ENCODE assay signal across 7 cellular contexts in genomic region chr11:73350908-73351636, GRCh38. TPM values are rescaled to one million over a fixed set of nuclear protein-coding genes. Genes with fewer than 3 reads are reported as not detected.
A peak's percentile ranks its signal among the peaks of the same experiment; 100 is the strongest.
DNase-seq lines count a peak whose midpoint lies in the region; ATAC-seq, FAIRE-seq and TF ChIP-seq lines count a peak whose summit lies in the region.

No MANE protein-coding gene starts in this region.

- FAIRE-seq in astrocyte (lab: Jason Lieb, UNC) = no peak

- peaks cover 32% of the 10 kb centered on the region for H3K79me2 ChIP-seq in astrocyte (ENCODE audit: insufficient read depth, low read length)

- H3K9me3 ChIP-seq in astrocyte (ENCODE audit: insufficient read depth, low read depth, low read length) (no peaks in the 10 kb centered on the region), spleen (no peaks in the 10 kb centered on the region)

- H3K4me3 ChIP-seq in GM12865 (ENCODE audit: low read depth, low read length) (no peak overlapping the region), astrocyte (ENCODE audit: insufficient read depth, low read depth, low read length) (no peak overlapping the region), spleen (no peak overlapping the region)

- peaks cover 10% of the 10 kb centered on the region for H3K36me3 ChIP-seq in astrocyte (ENCODE audit: insufficient read depth, low read length)
- H3K36me3 ChIP-seq in spleen = peaks cover 0 to 43% (median 0%) of the 10 kb centered on the region in 6 donors

- 27 to 35% (median 33%) methylated on average over 16 of the region's 16 CpGs for WGBS in spleen, 5 donors

- TF ChIP-seq CTCF in GM12865 (IDR thresholded peaks at IDR 0.05; ENCODE audit: insufficient read depth, low read depth, low read length, missing control alignments) (peak; percentile 97), astrocyte (IDR thresholded peaks at IDR 0.05; ENCODE audit: insufficient read depth, low read depth, low read length) (peak; percentile 100), spleen (IDR thresholded peaks at IDR 0.05 in 8 of 11, conservative IDR thresholded peaks at IDR 0.05 in 3 of 11) (peak; percentile 89 to 97 (median 93))

- no peaks in the 10 kb centered on the region for H3K36me3 Mint-ChIP-seq in T-helper 2 cell treated with Interferon-gamma antibody and Interleukin-4, amounts not matched to agents 5 μg/mL and 100 μg/mL, for 36 hours (ENCODE audit: low read depth)
- peaks cover 5% of the 10 kb centered on the region for H3K36me3 Mint-ChIP-seq in astrocyte (ENCODE audit: low read depth, unreplicated experiment)

- no peak overlapping the region for H3K9ac ChIP-seq in astrocyte (ENCODE audit: low read length)

- no peak for ATAC-seq in HG02642 (IDR thresholded peaks at IDR 0.05; ENCODE audit: poor library complexity, unreplicated experiment)

- no peak overlapping the region for H3K27ac ChIP-seq in astrocyte (ENCODE audit: low read depth, low read length)
- H3K27ac ChIP-seq in spleen = peak overlapping the region in 1 of 8 donors; percentile 21

- TF ChIP-seq POLR2A in spleen (IDR thresholded peaks at IDR 0.05) = no peak

- DNase-seq in GM12865 (ENCODE audit: low read depth) (peak; percentile 79), NCI-H1417 treated with DMSO at 0.1 percent for 48 hours (lab: John Stamatoyannopoulos, UW) (peak; percentile 28), astrocyte (ENCODE audit: low read depth) (peak; percentile 37), hippocampal formation (lab: John Stamatoyannopoulos, UW) (peak; percentile 13 to 60), spleen (peak; percentile 88)
- DNase-seq in T-helper 2 cell treated with Interferon-gamma antibody and Interleukin-4, amounts not matched to agents 5 μg/mL and 100 μg/mL, for 36 hours (ENCODE audit: low spot score) = peak; percentile 48

- no peak overlapping the region for H2AFZ ChIP-seq in astrocyte (ENCODE audit: low read depth, low read length)

- intact Hi-C loops in spleen (cut with DNase I; ENCODE audit: low total_unique reads) = loop anchor here (5.0 to 10.0 kb wide), 2 partner anchors 41 to 314 kb away; no protein-coding TSS in a partner anchor

- peak overlapping the region; percentile 56 for H3K27ac Mint-ChIP-seq in T-helper 2 cell treated with Interferon-gamma antibody and Interleukin-4, amounts not matched to agents 5 μg/mL and 100 μg/mL, for 36 hours
- no peak overlapping the region for H3K27ac Mint-ChIP-seq in astrocyte (ENCODE audit: unreplicated experiment)

- H3K27me3 ChIP-seq in astrocyte (ENCODE audit: insufficient read depth, low read length) (no peaks in the 10 kb centered on the region), spleen (replicated peaks in 1 of 7) (no peaks in the 10 kb centered on the region)

- H3K4me3 Mint-ChIP-seq in T-helper 2 cell treated with Interferon-gamma antibody and Interleukin-4, amounts not matched to agents 5 μg/mL and 100 μg/mL, for 36 hours = peak overlapping the region; percentile 17
- H3K4me3 Mint-ChIP-seq in astrocyte (ENCODE audit: unreplicated experiment) = no peak overlapping the region

- no peak overlapping the region for H3K4me2 ChIP-seq in astrocyte (ENCODE audit: low read length)

- no peaks in the 10 kb centered on the region for H3K27me3 Mint-ChIP-seq in T-helper 2 cell treated with Interferon-gamma antibody and Interleukin-4, amounts not matched to agents 5 μg/mL and 100 μg/mL, for 36 hours (ENCODE audit: low read depth)
- H3K27me3 Mint-ChIP-seq in astrocyte (ENCODE audit: low read depth, unreplicated experiment) = no peaks in the 10 kb centered on the region

- no peaks in the 10 kb centered on the region for H3K9me3 Mint-ChIP-seq in T-helper 2 cell treated with Interferon-gamma antibody and Interleukin-4, amounts not matched to agents 5 μg/mL and 100 μg/mL, for 36 hours
- H3K9me3 Mint-ChIP-seq in astrocyte (ENCODE audit: unreplicated experiment) = no peaks in the 10 kb centered on the region

- H3K4me1 ChIP-seq in astrocyte (ENCODE audit: insufficient read depth, low read length) = no peaks in the 10 kb centered on the region
- peaks cover 0 to 23% (median 12%) of the 10 kb centered on the region in 6 donors for H3K4me1 ChIP-seq in spleen

- peaks cover 29% of the 10 kb centered on the region for H3K4me1 Mint-ChIP-seq in T-helper 2 cell treated with Interferon-gamma antibody and Interleukin-4, amounts not matched to agents 5 μg/mL and 100 μg/mL, for 36 hours (ENCODE audit: low read depth)
- H3K4me1 Mint-ChIP-seq in astrocyte (ENCODE audit: low read depth, unreplicated experiment) = peaks cover 3% of the 10 kb centered on the region

- H4K20me1 ChIP-seq in astrocyte (ENCODE audit: insufficient read depth, low read length) = peaks cover 76% of the 10 kb centered on the region

RNA-seq across cellular contexts. Expression of gene RELT, which starts 25.1 kb away (rescaled TPM):
- 3.6 and 5.2 TPM in 2 replicates for total RNA-seq in astrocyte
- total RNA-seq in spleen = 10 to 100 TPM; 28.1 to 79.8 (median 41.3) TPM
- polyA plus RNA-seq in spleen = 10 to 100 TPM; 13.5 to 28.2 (median 21.7) TPM

RNA-seq across cellular contexts. Expression of gene ARHGEF17, which starts 43.0 kb away (rescaled TPM):
- total RNA-seq in astrocyte = 59.7 and 66.4 TPM in 2 replicates
- total RNA-seq in spleen = 10 to 100 TPM; 21.5 to 48.5 (median 41.6) TPM
- 10 to 100 TPM in 1 of 3 donors, 1 to 10 TPM in 2; 5.1 to 17.0 (median 6.3) TPM for polyA plus RNA-seq in spleen

Comparison
In these comparisons a context has a peak if more than half of its experiments do, and no peak if none do; other contexts are left out.
1. DNase-seq: peak in every context shown above with its lines; median percentile 88 in spleen; 79 in GM12865; 48 in T-helper 2 cell treated with Interferon-gamma antibody and Interleukin-4, amounts not matched to agents 5 μg/mL and 100 μg/mL, for 36 hours; 37 in astrocyte; 36 in hippocampal formation; 28 in NCI-H1417 treated with DMSO at 0.1 percent for 48 hours.